ENCODE assay signal across 7 cellular contexts in the genomic region with DNA sequence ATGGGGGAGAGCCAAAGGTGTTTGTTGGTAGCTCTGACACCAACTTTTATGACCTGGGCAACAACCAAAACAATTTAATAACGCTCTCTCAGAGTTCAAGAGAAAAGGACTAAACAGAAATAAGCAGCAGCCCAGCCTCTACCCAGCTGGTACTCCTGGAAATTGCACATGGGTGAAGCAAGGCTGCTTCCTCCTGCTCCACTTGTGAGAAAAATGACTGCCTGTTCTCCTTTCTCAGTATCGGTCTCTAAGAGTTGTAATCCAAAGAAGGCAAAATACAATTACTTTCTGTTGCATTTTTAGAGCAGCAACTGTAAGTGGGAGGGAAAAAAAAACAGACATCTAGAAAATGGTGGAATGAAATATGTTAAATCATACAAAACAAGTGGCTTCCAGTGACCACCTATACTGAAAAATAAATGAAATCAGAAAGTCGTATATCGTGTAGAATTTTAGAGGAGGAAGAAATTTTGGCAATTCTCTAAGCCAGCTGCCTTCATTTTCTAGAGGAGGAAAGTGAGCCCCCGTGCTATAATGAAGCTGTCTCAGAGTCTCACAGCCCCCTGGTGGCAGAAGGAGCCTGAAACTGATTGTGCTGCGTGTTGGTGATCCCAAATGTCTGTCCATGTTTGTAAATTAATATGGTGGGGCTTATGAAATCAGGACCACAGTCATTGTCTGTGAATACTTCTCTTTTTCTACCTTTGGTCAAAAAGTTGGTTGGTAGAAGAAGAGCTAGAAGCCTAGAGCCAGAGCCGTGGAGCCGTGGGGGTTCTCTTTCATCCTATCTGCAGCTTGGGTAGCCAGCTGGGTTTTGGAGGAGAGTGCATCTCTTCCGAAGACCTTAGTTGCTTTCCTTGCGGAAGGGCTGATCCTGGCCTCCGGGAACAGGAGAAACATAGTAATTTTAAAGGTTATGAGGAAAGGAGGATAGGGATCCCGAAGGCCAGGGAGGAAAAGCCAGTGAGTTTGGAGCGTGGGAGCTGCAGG.
DNase-seq lines count a peak whose midpoint lies in the region; ATAC-seq and TF ChIP-seq lines count a peak whose summit lies in the region.

No MANE protein-coding gene starts in this region.

- H3K9me3 Mint-ChIP-seq in activated CD4-positive, alpha-beta T cell treated with anti-CD3 and anti-CD28 coated beads, Interleukin-2, amount 10 ng/mL, durations not matched to agents 24 days and 14 days, result no peaks in the 10 kb centered on the region

- no peak overlapping the region for H3K4me3 Mint-ChIP-seq in activated CD4-positive, alpha-beta T cell treated with anti-CD3 and anti-CD28 coated beads, Interleukin-2, amount 10 ng/mL, durations not matched to agents 24 days and 14 days

- peaks cover 8% of the 10 kb centered on the region for H3K36me3 Mint-ChIP-seq in activated CD4-positive, alpha-beta T cell treated with anti-CD3 and anti-CD28 coated beads, Interleukin-2, amount 10 ng/mL, durations not matched to agents 24 days and 14 days (ENCODE audit: low read depth)

- H4K20me1 ChIP-seq in smooth muscle cell (ENCODE audit: low read depth), result no peaks in the 10 kb centered on the region

- H3K27me3 Mint-ChIP-seq in activated CD4-positive, alpha-beta T cell treated with anti-CD3 and anti-CD28 coated beads, Interleukin-2, amount 10 ng/mL, durations not matched to agents 24 days and 14 days, result no peaks in the 10 kb centered on the region

- H3K4me3 ChIP-seq in heart right ventricle, result peak overlapping the region in 1 of 10 donors; percentile 28
- H3K4me3 ChIP-seq in smooth muscle cell, result no peak overlapping the region

- no peak overlapping the region for H2AFZ ChIP-seq in smooth muscle cell (ENCODE audit: low read depth)

- no peaks in the 10 kb centered on the region for H3F3A ChIP-seq in smooth muscle cell (ENCODE audit: low read depth)

- peaks cover 11% of the 10 kb centered on the region for H3K4me1 Mint-ChIP-seq in activated CD4-positive, alpha-beta T cell treated with anti-CD3 and anti-CD28 coated beads, Interleukin-2, amount 10 ng/mL, durations not matched to agents 24 days and 14 days

- peaks cover 0 to 46% (median 16%) of the 10 kb centered on the region in 9 donors for H3K4me1 ChIP-seq in heart right ventricle
- no peaks in the 10 kb centered on the region for H3K4me1 ChIP-seq in smooth muscle cell (ENCODE audit: low read depth)

- 69 to 72% methylated on average over 13 of the region's 13 CpGs for WGBS in heart right ventricle, 2 donors
- 69% methylated on average over 13 of the region's 13 CpGs for WGBS in smooth muscle cell (ENCODE audit: low lambda C conversion rate)

- no peak overlapping the region for H3K4me2 ChIP-seq in smooth muscle cell

- TF ChIP-seq CTCF in heart right ventricle (IDR thresholded peaks at IDR 0.05) (peak in 8 of 9 donors; percentile 40 to 67 (median 58)), smooth muscle cell (IDR thresholded peaks at IDR 0.05; ENCODE audit: borderline replicate concordance, insufficient read depth, poor library complexity, severe bottlenecking) (peak; percentile 47)

- intact Hi-C loops in activated CD4-positive, alpha-beta T cell treated with anti-CD3 and anti-CD28 coated beads, Interleukin-2, amount 10 ng/mL, durations not matched to agents 24 days and 14 days (cut with micrococcal nuclease), result loop anchor here (5.0 to 10.0 kb wide), 3 partner anchors 138 to 260 kb away; partner anchors contain the start of gene PIP5K1B
- intact Hi-C loops in heart right ventricle (cut with DNase I), result loop anchor here in 5 of 10 donors (5.0 to 10.0 kb wide), 5 partner anchors 60 to 150 kb away; partner anchors contain the start of gene PIP5K1B (in 2 of the 5)

- H3K36me3 ChIP-seq in heart right ventricle (no peaks in the 10 kb centered on the region), smooth muscle cell (ENCODE audit: low read depth) (no peaks in the 10 kb centered on the region)

- H3K27ac ChIP-seq in heart right ventricle, result peak overlapping the region in 2 of 10 donors; percentile 15 to 68
- H3K27ac ChIP-seq in smooth muscle cell (ENCODE audit: low read depth), result no peak overlapping the region

- H3K27me3 ChIP-seq in heart right ventricle (no peaks in the 10 kb centered on the region), smooth muscle cell (ENCODE audit: low read depth) (no peaks in the 10 kb centered on the region)

- no peaks in the 10 kb centered on the region for H3K9me3 ChIP-seq in heart right ventricle
- H3K9me3 ChIP-seq in smooth muscle cell (replicated peaks; ENCODE audit: low read depth), result no peaks in the 10 kb centered on the region

- H3K9ac ChIP-seq in smooth muscle cell (ENCODE audit: low read depth), result no peak overlapping the region

- DNase-seq in GF-D8 (lab: John Stamatoyannopoulos, UW) (peak; percentile 44), Kasumi-1 (lab: John Stamatoyannopoulos, UW) (peak; percentile 26 to 38), heart right ventricle (peak; percentile 32 to 53), smooth muscle cell (lab: John Stamatoyannopoulos, UW; ENCODE audit: unreplicated experiment) (no peak), NCI-H2029 treated with DMSO at 0.1 percent for 48 hours (lab: John Stamatoyannopoulos, UW) (no peak)
- peak; percentile 62 for DNase-seq in activated CD4-positive, alpha-beta T cell treated with anti-CD3 and anti-CD28 coated beads, Interleukin-2, amount 10 ng/mL, durations not matched to agents 24 days and 14 days

- peak overlapping the region; percentile 42 for H3K27ac Mint-ChIP-seq in activated CD4-positive, alpha-beta T cell treated with anti-CD3 and anti-CD28 coated beads, Interleukin-2, amount 10 ng/mL, durations not matched to agents 24 days and 14 days

- ATAC-seq in GM21381 (IDR thresholded peaks at IDR 0.05; ENCODE audit: unreplicated experiment), result peak; percentile 65
- peak in 7 of 8 donors; percentile 45 to 67 (median 55) for ATAC-seq in heart right ventricle

- no peaks in the 10 kb centered on the region for H3K79me2 ChIP-seq in smooth muscle cell (ENCODE audit: low read depth)

Comparison
In these comparisons a context has a peak if more than half of its experiments do, and no peak if none do; other contexts are left out.
1. DNase-seq: peak in GF-D8 (single experiment), Kasumi-1 (2 of 2), activated CD4-positive, alpha-beta T cell treated with anti-CD3 and anti-CD28 coated beads, Interleukin-2, amount 10 ng/mL, durations not matched to agents 24 days and 14 days (single experiment) and heart right ventricle (2 of 2); none in smooth muscle cell (single experiment) and NCI-H2029 treated with DMSO at 0.1 percent for 48 hours (single experiment).